Comparison of ENCODE assay signal across 8 cellular contexts in genomic region chr12:104138747-104139186, GRCh38. TPM values are rescaled to one million over a fixed set of nuclear protein-coding genes. Genes with fewer than 3 reads are reported as not detected.
DNase-seq lines count a peak whose midpoint lies in the region; ATAC-seq and TF ChIP-seq lines count a peak whose summit lies in the region.

No MANE protein-coding gene starts in this region.

- no peaks in the 10 kb centered on the region for H3K27me3 Mint-ChIP-seq in CD4-positive, alpha-beta T cell
- H3K27me3 Mint-ChIP-seq in endothelial cell (ENCODE audit: unreplicated experiment) (peaks cover 12% of the 10 kb centered on the region), nephron progenitor cell (ENCODE audit: low read depth, poor library complexity) (peaks cover 4% of the 10 kb centered on the region)

- peak in 1 of 10 experiments; percentile 5 for DNase-seq in CD4-positive, alpha-beta T cell
- no peak for DNase-seq in NT2/D1 (ENCODE audit: low read depth, low spot score)
- DNase-seq in endothelial cell (ENCODE audit: low spot score): peak; percentile 10
- DNase-seq in nephron progenitor cell: peak; percentile 31
- no peak for DNase-seq in mesenteric fat pad (ENCODE audit: low spot score)
- no peak for DNase-seq in BE2C

- POLR2A ChIA-PET in CD4-positive, alpha-beta T cell (lab: Charles Lee): interaction anchor here (0.8 to 3.7 kb wide), 18 partner anchors 10 to 581 kb away, joined by 3 to 52 read pairs (median 6); partner anchors contain the start of genes EID3, HCFC2, HSP90B1 and NT5DC3

- H3K4me1 ChIP-seq in NT2/D1 (ENCODE audit: insufficient read depth, insufficient read length) (no peaks in the 10 kb centered on the region), BE2C (peaks cover 2% of the 10 kb centered on the region; the same call in 1 of the 2 replicates)

- no peaks in the 10 kb centered on the region for H3K36me3 Mint-ChIP-seq in CD4-positive, alpha-beta T cell (ENCODE audit: low read depth)
- H3K36me3 Mint-ChIP-seq in endothelial cell (ENCODE audit: low read depth, unreplicated experiment) (no peaks in the 10 kb centered on the region), nephron progenitor cell (ENCODE audit: low read depth) (no peaks in the 10 kb centered on the region)

- intact Hi-C loops in CD4-positive, alpha-beta T cell (cut with DNase I, micrococcal nuclease): loop anchor here (5.0 kb wide), 3 partner anchors 79 to 211 kb away; partner anchors contain the start of genes EID3 (in 1 of the 2) and TXNRD1 (in 1 of the 2)

- no peaks in the 10 kb centered on the region for H3K9me3 Mint-ChIP-seq in CD4-positive, alpha-beta T cell
- no peaks in the 10 kb centered on the region for H3K9me3 Mint-ChIP-seq in endothelial cell (ENCODE audit: unreplicated experiment)
- H3K9me3 Mint-ChIP-seq in nephron progenitor cell: no peaks in the 10 kb centered on the region

- H3K9me3 ChIP-seq in CD4-positive, alpha-beta T cell (ENCODE audit: control insufficient read depth, low read length): no peaks in the 10 kb centered on the region
- H3K9me3 ChIP-seq in NT2/D1 (ENCODE audit: insufficient read depth, low read length): no peaks in the 10 kb centered on the region
- H3K9me3 ChIP-seq in BE2C: no peaks in the 10 kb centered on the region

- peak overlapping the region; percentile 70 for H3K9ac ChIP-seq in NT2/D1 (ENCODE audit: insufficient read length, low read depth)

- H3K27me3 ChIP-seq in CD4-positive, alpha-beta T cell (ENCODE audit: control insufficient read depth, insufficient read depth, low read length): no peaks in the 10 kb centered on the region
- H3K27me3 ChIP-seq in NT2/D1 (ENCODE audit: insufficient read depth, insufficient read length) (peaks cover 2% of the 10 kb centered on the region), BE2C (no peaks in the 10 kb centered on the region)

- ATAC-seq in CD4-positive, alpha-beta T cell (ENCODE audit: poor library complexity): no peak
- ATAC-seq in HG03095 (IDR thresholded peaks at IDR 0.05; ENCODE audit: unreplicated experiment) (no peak), HG03025 (IDR thresholded peaks at IDR 0.05; ENCODE audit: low FRiP score, unreplicated experiment) (no peak)

- CTCF ChIA-PET in CD4-positive, alpha-beta T cell (lab: Charles Lee): interaction anchor here (1.5 kb wide), 1 partner anchor 30 kb away, joined by 4 read pairs; no protein-coding TSS in a partner anchor

- H3K27ac Mint-ChIP-seq in CD4-positive, alpha-beta T cell: no peak overlapping the region
- H3K27ac Mint-ChIP-seq in endothelial cell (ENCODE audit: unreplicated experiment) (no peak overlapping the region), nephron progenitor cell (peak overlapping the region; percentile 49)

- peak overlapping the region; percentile 34 for H3K4me3 ChIP-seq in NT2/D1 (ENCODE audit: insufficient read length, low read depth)
- H3K4me3 ChIP-seq in BE2C (ENCODE audit: low read depth, low read length): no peak overlapping the region

- no peak for TF ChIP-seq CTCF in CD4-positive, alpha-beta T cell (IDR thresholded peaks at IDR 0.05)
- TF ChIP-seq CTCF in endothelial cell (IDR thresholded peaks at IDR 0.05; ENCODE audit: unreplicated experiment) (no peak), nephron progenitor cell (IDR thresholded peaks at IDR 0.05) (no peak), BE2C (IDR thresholded peaks at IDR 0.05; ENCODE audit: low read depth, low read length) (no peak)

- H3K27ac ChIP-seq in CD4-positive, alpha-beta T cell (ENCODE audit: low read depth, low read length): no peak overlapping the region

- H3K4me3 Mint-ChIP-seq in CD4-positive, alpha-beta T cell: peak overlapping the region; percentile 77
- peak overlapping the region; percentile 84 for H3K4me3 Mint-ChIP-seq in endothelial cell (ENCODE audit: unreplicated experiment)
- H3K4me3 Mint-ChIP-seq in nephron progenitor cell: peak overlapping the region; percentile 73

- no peaks in the 10 kb centered on the region for H3K4me1 Mint-ChIP-seq in CD4-positive, alpha-beta T cell (ENCODE audit: low read depth)
- peaks cover 23% of the 10 kb centered on the region for H3K4me1 Mint-ChIP-seq in endothelial cell (ENCODE audit: unreplicated experiment)
- H3K4me1 Mint-ChIP-seq in nephron progenitor cell: peaks cover 7% of the 10 kb centered on the region

- H3K36me3 ChIP-seq in NT2/D1 (ENCODE audit: insufficient read depth, insufficient read length, low read length) (peaks cover 6% of the 10 kb centered on the region), BE2C (no peaks in the 10 kb centered on the region)

RNA-seq across cellular contexts. Expression of gene NFYB, which starts 0.8 kb away (rescaled TPM):
- total RNA-seq in CD4-positive, alpha-beta T cell: 10 to 100 TPM; 12.8 to 14.6 TPM
- total RNA-seq in endothelial cell (ENCODE audit: unreplicated experiment) (19.7 TPM), mesenteric fat pad (30.3 TPM)
- 20.3 TPM for polyA plus RNA-seq in BE2C (2012; ENCODE audit: insufficient read depth, insufficient read length, low read depth)

Comparison
In these comparisons a context has a peak if more than half of its experiments do, and no peak if none do; other contexts are left out.
1. DNase-seq: peak in endothelial cell (single experiment) and nephron progenitor cell (single experiment); none in NT2/D1 (single experiment), mesenteric fat pad (single experiment) and BE2C (single experiment).
2. Peak in every context shown above with its lines, with median percentiles within 50 percentile points of each other: H3K4me3 Mint-ChIP-seq.